ENCODE assay signal across 24 cellular contexts in the genomic region with DNA sequence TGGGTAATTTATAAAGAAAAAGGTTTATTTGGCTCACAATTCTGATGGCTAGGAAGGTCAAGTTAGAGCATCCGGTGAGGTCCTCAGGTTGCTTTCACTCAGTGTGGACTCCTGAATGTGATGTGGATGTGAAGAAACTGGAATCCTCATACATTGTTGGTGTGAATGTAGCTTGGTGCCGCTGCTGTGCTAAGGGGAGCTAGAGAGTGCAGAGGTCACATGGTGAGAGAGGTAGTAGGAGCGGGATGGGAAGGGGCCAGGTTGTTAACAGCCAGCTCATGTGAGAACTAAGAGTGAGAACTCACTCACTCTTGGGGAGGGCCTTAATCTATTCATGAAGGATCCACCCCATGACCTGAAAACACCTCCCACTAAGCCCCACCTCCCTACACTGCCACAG.
"Had no signal": no experiment of that assay in that cellular context is flagged by ENCODE, and none has a peak within 500 bp of the region (broad histone marks: within the 10 kb centered on the region; RNA-seq: fewer than 3 reads in every experiment).

No MANE protein-coding gene starts in this region.

- H3K4me3 ChIP-seq: coronary artery, dorsolateral prefrontal cortex, esophagus squamous epithelium, gastrocnemius medialis, heart right ventricle, left lung, lower lobe of right lung, mucosa of descending colon had no signal

- H3K27me3 ChIP-seq: dorsolateral prefrontal cortex, esophagus squamous epithelium, gastrocnemius medialis, heart right ventricle, left lung had no signal

- H3K36me3 ChIP-seq: esophagus squamous epithelium, gastrocnemius medialis, heart right ventricle, left lung, lower lobe of right lung had no signal

- DNase-seq: dermis blood vessel endothelial cell; dorsolateral prefrontal cortex; effector CD8-positive, alpha-beta T cell; effector memory CD8-positive, alpha-beta T cell; endodermal cell; erythroblast; esophagus squamous epithelium; foreskin fibroblast; foreskin melanocyte; gastrocnemius medialis; glutamatergic neuron; head of caudate nucleus; heart right ventricle; hippocampal formation; left cardiac atrium; left lung; left ventricle myocardium superior; lower lobe of right lung; mucosa of descending colon; naive B cell had no signal

- H3K9me3 ChIP-seq: esophagus squamous epithelium, gastrocnemius medialis, left lung, lower lobe of right lung, mucosa of descending colon had no signal

- H3K4me3 Mint-ChIP-seq: effector memory CD8-positive, alpha-beta T cell; endodermal cell; mesothelial cell of epicardium; naive B cell had no signal

- H3K27ac Mint-ChIP-seq: effector memory CD8-positive, alpha-beta T cell; endodermal cell; mesothelial cell of epicardium; naive B cell had no signal

- H3K36me3 Mint-ChIP-seq: naive B cell had no signal

- H3K27ac ChIP-seq: coronary artery, dorsolateral prefrontal cortex, epithelial cell of prostate, esophagus squamous epithelium, gastrocnemius medialis, heart right ventricle, left lung, lower lobe of right lung had no signal

- H3K9me3 Mint-ChIP-seq: effector memory CD8-positive, alpha-beta T cell; naive B cell had no signal

- H3K4me1 Mint-ChIP-seq: naive B cell had no signal

- ATAC-seq: effector memory CD8-positive, alpha-beta T cell; esophagus mucosa; gastrocnemius medialis; heart right ventricle; left cardiac atrium; left lung; left ventricle myocardium superior; lower lobe of right lung; mucosa of descending colon had no signal
